Comparison of ENCODE assay signal across 25 cellular contexts in the genomic region with DNA sequence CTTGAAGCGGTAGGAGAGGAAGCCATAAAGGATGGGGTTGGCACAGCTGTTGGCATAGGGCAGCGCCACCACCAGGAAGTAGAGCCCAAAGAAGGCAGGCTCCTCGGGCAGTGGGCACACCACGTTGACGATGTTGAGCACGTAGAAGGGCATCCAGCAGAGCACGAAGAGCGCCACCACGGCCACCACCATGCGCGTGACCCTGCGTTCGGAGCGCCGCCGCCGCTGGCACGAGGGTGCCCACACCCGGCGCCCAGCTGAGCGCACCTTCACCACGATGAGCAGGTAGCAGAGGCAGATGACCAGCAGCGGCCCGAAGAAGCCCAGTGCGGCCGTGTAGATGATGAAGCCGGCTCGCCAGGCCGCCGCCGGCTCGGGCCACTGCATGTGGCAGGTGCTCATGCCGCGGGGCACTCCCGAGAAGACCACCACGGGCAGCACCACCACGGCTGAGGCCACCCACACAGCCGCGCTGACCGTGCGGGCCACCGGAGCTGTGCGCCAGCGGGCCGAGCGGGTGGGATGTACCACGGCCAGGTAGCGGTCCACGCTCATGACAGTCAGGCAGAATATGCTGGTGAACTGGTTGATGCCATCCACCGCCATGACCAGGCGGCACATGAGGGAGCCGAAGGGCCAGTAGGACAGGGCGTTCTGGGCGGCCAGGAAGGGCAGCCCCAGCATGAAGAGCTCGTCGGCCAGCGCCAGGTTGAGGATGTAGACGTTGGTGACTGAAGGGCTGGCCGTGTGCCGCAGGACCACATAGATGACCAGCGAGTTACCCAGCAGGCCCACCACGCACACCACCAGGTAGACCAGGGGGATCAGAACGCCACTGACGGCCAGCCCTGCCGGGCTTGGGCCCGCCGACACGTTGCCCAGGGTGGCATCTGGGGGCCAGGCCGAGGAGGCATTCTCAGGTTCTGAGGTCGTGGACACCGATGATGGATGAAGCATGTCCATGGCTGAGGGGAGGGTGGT. TPM values are rescaled to one million over a fixed set of nuclear protein-coding genes. Genes with fewer than 3 reads are reported as not detected.
DNase-seq lines count a peak whose midpoint lies in the region; ATAC-seq and TF ChIP-seq lines count a peak whose summit lies in the region.
"Had no signal": no experiment of that assay in that cellular context is flagged by ENCODE, and none has a peak within 500 bp of the region (broad histone marks: within the 10 kb centered on the region; RNA-seq: fewer than 3 reads in every experiment).

No MANE protein-coding gene starts in this region.

- H3K4me1 Mint-ChIP-seq in activated CD4-positive, alpha-beta T cell treated with anti-CD3 and anti-CD28 coated beads, Interleukin-2, amount 10 ng/mL, durations not matched to agents 7 days and 5 days = peaks cover 24% of the 10 kb centered on the region
- peaks cover 5% of the 10 kb centered on the region for H3K4me1 Mint-ChIP-seq in activated B cell treated with CpG ODN at 0.5 μM for 24 hours

- intact Hi-C loops in activated B cell treated with CpG ODN at 0.5 μM for 24 hours (cut with micrococcal nuclease) (no loop called here), posterior vena cava (cut with DNase I) (loop anchor here in 1 of 2 donors (10.0 kb wide), 1 partner anchor 142 kb away; no protein-coding TSS in a partner anchor)

- CTCF ChIA-PET in activated CD4-positive, alpha-beta T cell treated with anti-CD3 and anti-CD28 coated beads, Interleukin-2, amount 10 ng/mL, durations not matched to agents 7 days and 5 days (lab: Charles Lee) = interaction anchor here (0.7 to 6.3 kb wide), 5 partner anchors 7 to 230 kb away, joined by 3 to 44 read pairs (median 7); no protein-coding TSS in a partner anchor
- CTCF ChIA-PET in activated B cell treated with CpG ODN at 0.5 μM for 24 hours (lab: Charles Lee) = interaction anchor here (1.4 kb wide), 1 partner anchor 53 kb away, joined by 4 read pairs; no protein-coding TSS in a partner anchor

- H3K27me3 Mint-ChIP-seq in activated CD4-positive, alpha-beta T cell treated with anti-CD3 and anti-CD28 coated beads, Interleukin-2, amount 10 ng/mL, durations not matched to agents 7 days and 5 days = no peaks in the 10 kb centered on the region
- H3K27me3 Mint-ChIP-seq in activated B cell treated with CpG ODN at 0.5 μM for 24 hours = no peaks in the 10 kb centered on the region

- peak overlapping the region; percentile 75 for H3K27ac Mint-ChIP-seq in activated CD4-positive, alpha-beta T cell treated with anti-CD3 and anti-CD28 coated beads, Interleukin-2, amount 10 ng/mL, durations not matched to agents 7 days and 5 days
- H3K27ac Mint-ChIP-seq in activated B cell treated with CpG ODN at 0.5 μM for 24 hours = no peak overlapping the region
- H3K27ac Mint-ChIP-seq: natural killer cell had no signal

- H3K4me3 Mint-ChIP-seq in activated CD4-positive, alpha-beta T cell treated with anti-CD3 and anti-CD28 coated beads, Interleukin-2, amount 10 ng/mL, durations not matched to agents 7 days and 5 days = no peak overlapping the region
- H3K4me3 Mint-ChIP-seq in activated B cell treated with CpG ODN at 0.5 μM for 24 hours = no peak overlapping the region
- H3K4me3 Mint-ChIP-seq: natural killer cell had no signal

- TF ChIP-seq CTCF in 22Rv1 (IDR thresholded peaks at IDR 0.05) (0 out of 2 replicates have a peak, but pooled peaks have one; percentile 11), activated B cell treated with CpG ODN at 0.5 μM for 24 hours (IDR thresholded peaks at IDR 0.05) (no peak)

- POLR2A ChIA-PET in activated CD4-positive, alpha-beta T cell treated with anti-CD3 and anti-CD28 coated beads, Interleukin-2, amount 10 ng/mL, durations not matched to agents 7 days and 5 days (lab: Charles Lee) = no interaction called here
- POLR2A ChIA-PET in activated B cell treated with CpG ODN at 0.5 μM for 24 hours (lab: Charles Lee) = interaction anchor here (1.3 kb wide), 1 partner anchor 23 kb away, joined by 5 read pairs; no protein-coding TSS in a partner anchor

- no peak overlapping the region for H3K27ac ChIP-seq in 22Rv1
- H3K27ac ChIP-seq: ascending aorta, dorsolateral prefrontal cortex, thoracic aorta had no signal

- no peaks in the 10 kb centered on the region for H3K9me3 Mint-ChIP-seq in activated CD4-positive, alpha-beta T cell treated with anti-CD3 and anti-CD28 coated beads, Interleukin-2, amount 10 ng/mL, durations not matched to agents 7 days and 5 days
- H3K9me3 Mint-ChIP-seq in activated B cell treated with CpG ODN at 0.5 μM for 24 hours = no peaks in the 10 kb centered on the region
- H3K9me3 Mint-ChIP-seq: natural killer cell had no signal

- no peak for DNase-seq in activated CD4-positive, alpha-beta T cell treated with anti-CD3 and anti-CD28 coated beads, Interleukin-2, amount 10 ng/mL, durations not matched to agents 7 days and 5 days
- DNase-seq in activated CD4-positive, alpha-beta T cell treated with anti-CD3 and anti-CD28 coated beads, Interleukin-2, amount 50 U/mL, for 1 hour = no peak
- DNase-seq in activated B cell treated with CpG ODN at 0.5 μM for 24 hours = peak; percentile 11
- peak; percentile 69 for DNase-seq in posterior vena cava (ENCODE audit: low spot score)
- no peak for DNase-seq in SW480 (ENCODE audit: low spot score)
- no peak for DNase-seq in Kasumi-1 (lab: John Stamatoyannopoulos, UW)
- DNase-seq in NCI-H1930 (lab: John Stamatoyannopoulos, UW) = no peak
- DNase-seq: activated CD4-positive, CD25-positive, alpha-beta regulatory T cell; caudate nucleus; DMS79; mesendoderm; MM.1S; natural killer cell; NCI-H1417 treated with DMSO at 0.1 percent for 48 hours; NCI-H526 treated with DMSO at 0.1 percent for 48 hours; RPMI8226; SK-N-SH; T-helper 9 cell had no signal

- ATAC-seq in activated B cell treated with CpG ODN at 0.5 μM for 24 hours (ENCODE audit: low read depth) = no peak
- ATAC-seq: GM12878, K562, natural killer cell had no signal

- H3K36me3 Mint-ChIP-seq in activated CD4-positive, alpha-beta T cell treated with anti-CD3 and anti-CD28 coated beads, Interleukin-2, amount 10 ng/mL, durations not matched to agents 7 days and 5 days (ENCODE audit: low read depth) = peaks cover 5% of the 10 kb centered on the region
- no peaks in the 10 kb centered on the region for H3K36me3 Mint-ChIP-seq in activated B cell treated with CpG ODN at 0.5 μM for 24 hours (ENCODE audit: low read depth)
- H3K36me3 Mint-ChIP-seq: natural killer cell had no signal

RNA-seq across cellular contexts. Expression of a gene that starts 5.1 kb away (rescaled TPM):
- 10 to 100 TPM; 10.1 to 10.2 TPM for total RNA-seq in activated CD4-positive, alpha-beta T cell treated with anti-CD3 and anti-CD28 coated beads, Interleukin-2, amount 10 ng/mL, durations not matched to agents 7 days and 5 days
- total RNA-seq in activated B cell treated with CpG ODN at 0.5 μM for 24 hours = 1.7 and 1.8 TPM in 2 replicates
- not detected for total RNA-seq in posterior vena cava
- total RNA-seq: ascending aorta, endothelial cell of umbilical vein, K562, thoracic aorta had no signal

RNA-seq across cellular contexts. Expression of a gene that starts 19.1 kb away (rescaled TPM):
- 1 to 10 TPM; 7.6 to 8.3 TPM for total RNA-seq in activated CD4-positive, alpha-beta T cell treated with anti-CD3 and anti-CD28 coated beads, Interleukin-2, amount 10 ng/mL, durations not matched to agents 7 days and 5 days
- total RNA-seq in activated B cell treated with CpG ODN at 0.5 μM for 24 hours = 5.2 and 8.2 TPM in 2 replicates
- 1 to 10 TPM; 1.8 to 6.3 TPM for total RNA-seq in posterior vena cava

RNA-seq across cellular contexts. Expression of a gene that starts 36.9 kb away (rescaled TPM):
- 1,000 to 10,000 TPM; 1,015 to 1,117 TPM for total RNA-seq in activated CD4-positive, alpha-beta T cell treated with anti-CD3 and anti-CD28 coated beads, Interleukin-2, amount 10 ng/mL, durations not matched to agents 7 days and 5 days
- total RNA-seq in activated B cell treated with CpG ODN at 0.5 μM for 24 hours (518 and 557 TPM in 2 replicates), posterior vena cava (10 to 100 TPM; 12.9 to 17.5 TPM)

RNA-seq across cellular contexts. Expression of a gene that starts 57.4 kb away (rescaled TPM):
- total RNA-seq in activated CD4-positive, alpha-beta T cell treated with anti-CD3 and anti-CD28 coated beads, Interleukin-2, amount 10 ng/mL, durations not matched to agents 7 days and 5 days = 100 to 1,000 TPM; 100 to 115 TPM
- total RNA-seq in activated B cell treated with CpG ODN at 0.5 μM for 24 hours (11.0 and 12.7 TPM in 2 replicates), posterior vena cava (1 to 10 TPM; 1.2 to 1.3 TPM)
- total RNA-seq: endothelial cell of umbilical vein had no signal

Comparison
In these comparisons a context has a peak if more than half of its experiments do, and no peak if none do; other contexts are left out.
1. DNase-seq: peak in activated B cell treated with CpG ODN at 0.5 μM for 24 hours (single experiment) and posterior vena cava (single experiment); none in activated CD4-positive, alpha-beta T cell treated with anti-CD3 and anti-CD28 coated beads, Interleukin-2, amount 10 ng/mL, durations not matched to agents 7 days and 5 days (single experiment), activated CD4-positive, alpha-beta T cell treated with anti-CD3 and anti-CD28 coated beads, Interleukin-2, amount 50 U/mL, for 1 hour (single experiment), SW480 (single experiment), Kasumi-1 (0 of 2) and NCI-H1930 (0 of 2).
2. RNA of a gene that starts 36.9 kb away (total RNA-seq): 1,015 to 1,117 TPM in activated CD4-positive, alpha-beta T cell treated with anti-CD3 and anti-CD28 coated beads, Interleukin-2, amount 10 ng/mL, durations not matched to agents 7 days and 5 days and 518 to 557 TPM in activated B cell treated with CpG ODN at 0.5 μM for 24 hours; 12.9 to 17.5 TPM in posterior vena cava; every median in the first group is over 10 times any median in the second.